19 cellular contexts compared by ENCODE assay signal in the genomic region with DNA sequence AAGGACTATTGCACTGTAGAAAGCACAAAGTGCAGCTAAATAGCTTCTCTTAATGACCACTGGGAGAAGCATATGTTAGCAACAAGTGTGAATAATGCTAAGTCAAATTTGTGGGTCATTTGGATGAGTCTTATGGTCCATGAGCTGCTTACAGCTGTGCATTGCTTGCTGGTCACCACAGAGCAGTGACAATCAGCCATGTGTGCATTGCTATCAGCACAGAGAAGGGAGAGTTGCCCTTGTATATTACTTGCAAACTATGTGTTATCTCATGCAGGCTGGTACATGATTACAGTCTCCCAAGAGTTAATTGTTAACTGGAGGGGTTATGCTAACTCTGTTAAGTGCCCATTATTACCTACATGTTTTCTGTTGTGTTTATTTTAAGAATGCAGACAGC. TPM values are rescaled to one million over a fixed set of nuclear protein-coding genes. Genes with fewer than 3 reads are reported as not detected.
A peak's percentile ranks its signal among the peaks of the same experiment; 100 is the strongest.
DNase-seq lines count a peak whose midpoint lies in the region; TF ChIP-seq lines count a peak whose summit lies in the region.
"Had no signal": no experiment of that assay in that cellular context is flagged by ENCODE, and none has a peak within 500 bp of the region (broad histone marks: within the 10 kb centered on the region; RNA-seq: fewer than 3 reads in every experiment).

No MANE protein-coding gene starts in this region.

- H3K9me3 ChIP-seq in HEK293 (ENCODE audit: control insufficient read depth, insufficient read depth, low read depth, low read length) = no peaks in the 10 kb centered on the region
- H3K9me3 ChIP-seq in smooth muscle cell (replicated peaks; ENCODE audit: low read depth) = no peaks in the 10 kb centered on the region
- H3K9me3 ChIP-seq: prostate gland, testis had no signal

- DNase-seq in DMS53 (lab: John Stamatoyannopoulos, UW) (peak; percentile 21), DMS53 treated with DMSO at 0.1 percent for 48 hours (lab: John Stamatoyannopoulos, UW; ENCODE audit: unreplicated experiment) (no peak), renal cortical epithelial cell (ENCODE audit: low read depth) (peak; percentile 80), NCI-H82 (lab: John Stamatoyannopoulos, UW) (no peak), smooth muscle cell (lab: John Stamatoyannopoulos, UW; ENCODE audit: unreplicated experiment) (no peak)
- DNase-seq in activated T-cell treated with anti-CD3 and anti-CD28 coated beads, Interleukin-2, amount 50 U/mL, for 1 hour = no peak
- DNase-seq: 8988T; activated CD8-positive, alpha-beta T cell treated with anti-CD3 and anti-CD28 coated beads, Interleukin-2, amount 10 ng/mL, durations not matched to agents 7 days and 5 days; activated T-cell treated with anti-CD3 and anti-CD28 coated beads, Interleukin-2, amount 50 U/mL, for 48 hours; heart left ventricle; KG1; NCI-H2081 treated with DMSO at 0.1 percent for 48 hours; NCI-H524 treated with DMSO at 0.1 percent for 48 hours; OCI-M1; testis had no signal

- no peak overlapping the region for H3K4me2 ChIP-seq in smooth muscle cell
- H3K4me2 ChIP-seq: BLaER1 had no signal

- POLR2A ChIA-PET in HEK293 (lab: Yijun Ruan, JAX) = no interaction called here

- H3K36me3 ChIP-seq in HEK293 (ENCODE audit: control insufficient read depth in 2 of 2, insufficient read depth in 1 of 2, low read length in 2 of 2) (no peaks in the 10 kb centered on the region), smooth muscle cell (ENCODE audit: low read depth) (no peaks in the 10 kb centered on the region)
- H3K36me3 ChIP-seq: BLaER1, heart left ventricle, prostate gland had no signal

- no peak overlapping the region for H2AFZ ChIP-seq in smooth muscle cell (ENCODE audit: low read depth)

- no peaks in the 10 kb centered on the region for H3F3A ChIP-seq in smooth muscle cell (ENCODE audit: low read depth)

- H3K79me2 ChIP-seq in smooth muscle cell (ENCODE audit: low read depth) = no peaks in the 10 kb centered on the region

- CTCF ChIA-PET in HEK293 (lab: Yijun Ruan, JAX) = interaction anchor here (0.6 kb wide), 3 partner anchors 15 to 685 kb away, joined by 3 read pairs; no protein-coding TSS in a partner anchor

- H3K27ac ChIP-seq in HEK293 (ENCODE audit: extremely low read depth, low read depth, low read length) (no peak overlapping the region), VCaP (peak overlapping the region; percentile 76), smooth muscle cell (ENCODE audit: low read depth) (no peak overlapping the region)
- H3K27ac ChIP-seq: BLaER1, heart left ventricle, prostate gland, testis had no signal

- H3K9ac ChIP-seq in smooth muscle cell (ENCODE audit: low read depth) = no peak overlapping the region
- H3K9ac ChIP-seq: BLaER1 had no signal

- H3K27me3 ChIP-seq in smooth muscle cell (ENCODE audit: low read depth) = no peaks in the 10 kb centered on the region
- H3K27me3 ChIP-seq: BLaER1, heart left ventricle, testis had no signal

- TF ChIP-seq CTCF in HEK293 (tag by site-specific recombination; IDR thresholded peaks at IDR 0.05) (no peak), VCaP (conservative IDR thresholded peaks at IDR 0.05) (no peak; the same call in 1 of the 2 replicates), smooth muscle cell (IDR thresholded peaks at IDR 0.05; ENCODE audit: borderline replicate concordance, insufficient read depth, poor library complexity, severe bottlenecking) (no peak)

- H3K4me3 ChIP-seq in HEK293 (ENCODE audit: low read depth, low read length) = no peak overlapping the region
- no peak overlapping the region for H3K4me3 ChIP-seq in smooth muscle cell
- H3K4me3 ChIP-seq: BLaER1, heart left ventricle, prostate gland, testis had no signal

- no peaks in the 10 kb centered on the region for H4K20me1 ChIP-seq in smooth muscle cell (ENCODE audit: low read depth)
- H4K20me1 ChIP-seq: BLaER1 had no signal

- H3K4me1 ChIP-seq in HEK293 (ENCODE audit: control insufficient read depth, insufficient read depth, low read length) (no peaks in the 10 kb centered on the region), smooth muscle cell (ENCODE audit: low read depth) (no peaks in the 10 kb centered on the region)
- H3K4me1 ChIP-seq: BLaER1, heart left ventricle, prostate gland, testis had no signal

TF ChIP-seq in HEK293, 187 proteins besides CTCF, POLR2A, EP300 and RAD21:
- TF ChIP-seq ZNF16 (tag by site-specific recombination; IDR thresholded peaks at IDR 0.05; ENCODE audit: low read depth) (no peak), SCRT2 (tag by site-specific recombination; IDR thresholded peaks at IDR 0.05) (peak; percentile 57)

RNA-seq across cellular contexts. Expression of a gene that starts 25.7 kb away (rescaled TPM):
- total RNA-seq in renal cortical epithelial cell = 44.0 and 51.1 TPM in 2 replicates
- 34.2 and 34.5 TPM in 2 replicates for total RNA-seq in smooth muscle cell
- polyA plus RNA-seq in smooth muscle cell = 49.8 and 50.4 TPM in 2 replicates

Comparison
In these comparisons a context has a peak if more than half of its experiments do, and no peak if none do; other contexts are left out.
1. DNase-seq: peak in DMS53 (single experiment) and renal cortical epithelial cell (single experiment); none in DMS53 treated with DMSO at 0.1 percent for 48 hours (single experiment), activated T-cell treated with anti-CD3 and anti-CD28 coated beads, Interleukin-2, amount 50 U/mL, for 1 hour (single experiment), NCI-H82 (single experiment) and smooth muscle cell (single experiment).